In genomic region chr1:183022202-183023145, GRCh38 we compare ENCODE assay signal across 8 cellular contexts. TPM values are rescaled to one million over a fixed set of nuclear protein-coding genes. Genes with fewer than 3 reads are reported as not detected.
DNase-seq lines count a peak whose midpoint lies in the region; ATAC-seq and TF ChIP-seq lines count a peak whose summit lies in the region.

No MANE protein-coding gene starts in this region.

- peaks cover 40 to 52% of the 10 kb centered on the region in 2 donors for H3K4me1 ChIP-seq in gastrocnemius medialis

- H3K27me3 ChIP-seq in gastrocnemius medialis: no peaks in the 10 kb centered on the region

- DNase-seq in Caki2 (ENCODE audit: low read depth) (peak; percentile 90), HS-5 (ENCODE audit: low read depth) (peak; percentile 96), cardiac fibroblast (ENCODE audit: low read depth in 2 of 2) (peak; percentile 99), immature natural killer cell (no peak), gastrocnemius medialis (peak; percentile 91 to 94)

- no peaks in the 10 kb centered on the region for H3K36me3 Mint-ChIP-seq in immature natural killer cell

- H3K9me3 ChIP-seq in gastrocnemius medialis: no peaks in the 10 kb centered on the region

- H3K4me1 Mint-ChIP-seq in immature natural killer cell: peaks cover 13 to 20% of the 10 kb centered on the region in 2 donors

- ATAC-seq in GM19438 (IDR thresholded peaks at IDR 0.05; ENCODE audit: low read depth, unreplicated experiment) (peak; percentile 42), SK-N-SH treated with all-trans-retinoic acid at 6 μM for 48 hours (peak; percentile 58), gastrocnemius medialis (peak; percentile 86 to 87), GM21717 (IDR thresholded peaks at IDR 0.05; ENCODE audit: unreplicated experiment) (no peak)

- peak overlapping the region; percentile 10 to 65 (median 41) for H3K4me3 Mint-ChIP-seq in immature natural killer cell

- intact Hi-C loops in gastrocnemius medialis (cut with DNase I; ENCODE audit: low total_unique reads): loop anchor here (2.0 to 5.0 kb wide), 3 partner anchors 80 to 450 kb away; partner anchors contain the start of gene SMG7

- peak overlapping the region; percentile 61 to 71 for H3K4me3 ChIP-seq in cardiac fibroblast (replicated peaks in 1 of 2; ENCODE audit: low read depth in 2 of 2, low read length in 2 of 2)
- H3K4me3 ChIP-seq in gastrocnemius medialis: peak overlapping the region; percentile 76 to 86 (median 82)

- H3K27ac ChIP-seq in gastrocnemius medialis: peak overlapping the region; percentile 94 to 100 (median 98)

- TF ChIP-seq CTCF in cardiac fibroblast (IDR thresholded peaks at IDR 0.05; ENCODE audit: low read depth, low read length) (no peak), gastrocnemius medialis (IDR thresholded peaks at IDR 0.05 in 4 of 5, conservative IDR thresholded peaks at IDR 0.05 in 1 of 5) (no peak)

- peaks cover 12 to 31% (median 19%) of the 10 kb centered on the region in 3 donors for H3K27me3 Mint-ChIP-seq in immature natural killer cell (ENCODE audit: low read depth in 3 of 3)

- in situ Hi-C loops in Caki2 (cut with HindIII; ENCODE audit: low pct_unique_long_range_greater_than_20kb, low sequenced_read_pairs): no loop called here
- in situ Hi-C loops in gastrocnemius medialis (cut with MboI; ENCODE audit: low sequenced_read_pairs in 4 of 4): loop anchor here in 1 of 4 donors (10.0 kb wide), 1 partner anchor 58 kb away; no protein-coding TSS in a partner anchor

- peak; percentile 53 to 74 for TF ChIP-seq POLR2A in gastrocnemius medialis (IDR thresholded peaks at IDR 0.05)

- peaks cover 0 to 9% (median 0%) of the 10 kb centered on the region in 6 donors for H3K9me3 Mint-ChIP-seq in immature natural killer cell

- no peaks in the 10 kb centered on the region for H3K36me3 ChIP-seq in gastrocnemius medialis

- H3K27ac Mint-ChIP-seq in immature natural killer cell: no peak overlapping the region

TF ChIP-seq in SK-N-SH treated with all-trans-retinoic acid at 6 μM for 48 hours, 23 proteins besides CTCF, POLR2A, EP300 and RAD21:
- TF ChIP-seq RARB (CRISPR knock-in tag; IDR thresholded peaks at IDR 0.05) (no peak), TOX (CRISPR knock-in tag; IDR thresholded peaks at IDR 0.05; ENCODE audit: borderline replicate concordance) (no peak), ZFP3 (CRISPR knock-in tag; IDR thresholded peaks at IDR 0.05) (no peak), ZC3H10 (CRISPR knock-in tag; IDR thresholded peaks at IDR 0.05) (no peak), ISL1 (CRISPR knock-in tag; IDR thresholded peaks at IDR 0.05) (no peak), CSRNP3 (CRISPR knock-in tag; IDR thresholded peaks at IDR 0.05) (no peak)
- TF ChIP-seq, protein P1, sequence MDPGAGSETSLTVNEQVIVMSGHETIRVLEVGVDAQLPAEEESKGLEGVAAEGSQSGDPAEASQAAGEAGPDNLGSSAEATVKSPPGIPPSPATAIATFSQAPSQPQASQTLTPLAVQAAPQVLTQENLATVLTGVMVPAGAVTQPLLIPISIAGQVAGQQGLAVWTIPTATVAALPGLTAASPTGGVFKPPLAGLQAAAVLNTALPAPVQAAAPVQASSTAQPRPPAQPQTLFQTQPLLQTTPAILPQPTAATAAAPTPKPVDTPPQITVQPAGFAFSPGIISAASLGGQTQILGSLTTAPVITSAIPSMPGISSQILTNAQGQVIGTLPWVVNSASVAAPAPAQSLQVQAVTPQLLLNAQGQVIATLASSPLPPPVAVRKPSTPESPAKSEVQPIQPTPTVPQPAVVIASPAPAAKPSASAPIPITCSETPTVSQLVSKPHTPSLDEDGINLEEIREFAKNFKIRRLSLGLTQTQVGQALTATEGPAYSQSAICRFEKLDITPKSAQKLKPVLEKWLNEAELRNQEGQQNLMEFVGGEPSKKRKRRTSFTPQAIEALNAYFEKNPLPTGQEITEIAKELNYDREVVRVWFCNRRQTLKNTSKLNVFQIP (CRISPR knock-in tag; IDR thresholded peaks at IDR 0.05; ENCODE audit: borderline replicate concordance, low read depth): peak; percentile 73; the same call in 1 of the 2 replicates

RNA-seq across cellular contexts. Expression of gene LAMC1, which starts 0.7 kb away (rescaled TPM):
- total RNA-seq in Caki2 (2014; rRNA removed; shearing (Covaris generic); ENCODE audit: low replicate concordance): 87.3 and 138 TPM in 2 replicates
- under 1 TPM in 1 of 3 donors, not detected in 2; 0.19 TPM for polyA plus RNA-seq in immature natural killer cell
- total RNA-seq in gastrocnemius medialis: 100 to 1,000 TPM in 3 of 4 donors, 10 to 100 TPM in 1; 96.1 to 161 (median 135) TPM

Comparison
In these comparisons a context has a peak if more than half of its experiments do, and no peak if none do; other contexts are left out.
1. DNase-seq: peak in Caki2 (single experiment), HS-5 (single experiment), cardiac fibroblast (2 of 2) and gastrocnemius medialis (2 of 2); none in immature natural killer cell (0 of 3).